8 cellular contexts compared by ENCODE assay signal in the genomic region with DNA sequence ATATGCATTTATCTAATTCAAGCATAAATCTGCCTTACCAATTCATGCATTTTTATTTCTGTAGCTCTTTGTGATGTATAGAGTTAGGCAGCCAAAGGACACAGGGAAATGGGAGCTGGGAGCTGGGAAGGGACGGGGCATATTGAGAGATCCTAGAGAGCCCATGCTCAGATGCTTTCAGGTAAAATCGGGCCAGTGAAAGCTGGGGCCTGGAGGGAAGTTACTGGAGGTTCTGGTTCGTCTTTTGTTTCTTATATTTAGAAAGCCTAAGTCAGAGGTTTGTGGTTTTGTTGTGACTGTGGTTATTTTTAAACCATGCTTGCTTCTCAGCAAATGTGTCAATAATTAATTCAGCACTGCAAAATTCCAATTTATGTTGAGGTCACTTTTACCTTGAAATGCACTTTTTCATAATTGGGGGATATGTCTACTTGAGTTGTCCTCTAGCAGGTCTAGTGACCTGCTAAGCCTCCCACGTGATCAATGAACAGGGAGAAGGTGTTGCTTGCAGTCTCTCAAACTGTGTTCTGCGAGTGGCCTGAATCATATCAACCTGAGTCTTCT. TPM values are rescaled to one million over a fixed set of nuclear protein-coding genes. Genes with fewer than 3 reads are reported as not detected.
DNase-seq lines count a peak whose midpoint lies in the region; ATAC-seq and TF ChIP-seq lines count a peak whose summit lies in the region.

No MANE protein-coding gene starts in this region.

- no peak overlapping the region for H3K27ac ChIP-seq in OCI-LY7 (ENCODE audit: low read depth, low read length, poor library complexity, severe bottlenecking)
- H3K27ac ChIP-seq in epithelial cell of prostate: peak overlapping the region; percentile 29
- H3K27ac ChIP-seq in psoas muscle: peak overlapping the region; percentile 54

- no peaks in the 10 kb centered on the region for H3K27me3 ChIP-seq in psoas muscle (ENCODE audit: insufficient read depth in 3 of 3, low read length in 2 of 3)

- CTCF ChIA-PET in activated naive CD4-positive, alpha-beta T cell treated with anti-CD3 and anti-CD28 coated beads, Interleukin-2, amount 10 ng/mL, durations not matched to agents 7 days and 5 days (lab: Charles Lee): interaction anchor here (0.9 to 1.1 kb wide), 2 partner anchors 31 to 307 kb away, joined by 3 to 4 read pairs; a partner anchor contains a TSS
- CTCF ChIA-PET in OCI-LY7 (lab: Charles Lee; ENCODE audit: unreplicated experiment): no interaction called here

- peak overlapping the region; percentile 47 for H3K27ac Mint-ChIP-seq in activated naive CD4-positive, alpha-beta T cell treated with anti-CD3 and anti-CD28 coated beads, Interleukin-2, amount 10 ng/mL, durations not matched to agents 7 days and 5 days

- H3K79me2 ChIP-seq in OCI-LY7 (ENCODE audit: insufficient read depth, low read depth, low read length): no peaks in the 10 kb centered on the region

- H3K4me1 ChIP-seq in OCI-LY7 (ENCODE audit: insufficient read depth, low read length, poor library complexity, severe bottlenecking) (peaks cover 24% of the 10 kb centered on the region), psoas muscle (peaks cover 62% of the 10 kb centered on the region)

- H3K4me3 ChIP-seq in OCI-LY7 (ENCODE audit: low read depth, low read length, poor library complexity, severe bottlenecking): peak overlapping the region; percentile 60
- peak overlapping the region; percentile 60 for H3K4me3 ChIP-seq in psoas muscle

- H3K36me3 ChIP-seq in OCI-LY7 (ENCODE audit: insufficient read depth, low read length) (no peaks in the 10 kb centered on the region), psoas muscle (ENCODE audit: insufficient read depth in 1 of 2, low read depth in 1 of 2) (no peaks in the 10 kb centered on the region)

- H4K20me1 ChIP-seq in OCI-LY7 (ENCODE audit: insufficient read depth, low read length): no peaks in the 10 kb centered on the region

- no peaks in the 10 kb centered on the region for H3K9me3 ChIP-seq in OCI-LY7 (ENCODE audit: low read length)
- H3K9me3 ChIP-seq in psoas muscle: no peaks in the 10 kb centered on the region

- peak overlapping the region; percentile 66 for H3K4me2 ChIP-seq in OCI-LY7 (ENCODE audit: low read length)

- BruUV-seq in OCI-LY7 (replicated peaks; lab: Mats Ljungman, UMichigan): no TSS peak

- WGBS in psoas muscle, 3 donors: 23 to 40% (median 23%) methylated on average over 5 of the region's 5 CpGs

- H3K4me1 Mint-ChIP-seq in activated naive CD4-positive, alpha-beta T cell treated with anti-CD3 and anti-CD28 coated beads, Interleukin-2, amount 10 ng/mL, durations not matched to agents 7 days and 5 days: peaks cover 78% of the 10 kb centered on the region

- H2AFZ ChIP-seq in OCI-LY7 (ENCODE audit: low read length): peak overlapping the region; percentile 89

- H3K27me3 Mint-ChIP-seq in activated naive CD4-positive, alpha-beta T cell treated with anti-CD3 and anti-CD28 coated beads, Interleukin-2, amount 10 ng/mL, durations not matched to agents 7 days and 5 days: peaks cover 61% of the 10 kb centered on the region

- peaks cover 3% of the 10 kb centered on the region for H3K36me3 Mint-ChIP-seq in activated naive CD4-positive, alpha-beta T cell treated with anti-CD3 and anti-CD28 coated beads, Interleukin-2, amount 10 ng/mL, durations not matched to agents 7 days and 5 days

- intact Hi-C loops in OCI-LY7 (cut with micrococcal nuclease; ENCODE audit: unreplicated experiment) (no loop called here), psoas muscle (cut with DNase I) (loop anchor here in 1 of 2 donors (1.0 kb wide), 1 partner anchor 50 kb away; no protein-coding TSS in a partner anchor)

- no peaks in the 10 kb centered on the region for H3K9me3 Mint-ChIP-seq in activated naive CD4-positive, alpha-beta T cell treated with anti-CD3 and anti-CD28 coated beads, Interleukin-2, amount 10 ng/mL, durations not matched to agents 7 days and 5 days

- ATAC-seq in psoas muscle: no peak
- no peak for ATAC-seq in HG03139 (IDR thresholded peaks at IDR 0.05; ENCODE audit: unreplicated experiment)

- H3K4me3 Mint-ChIP-seq in activated naive CD4-positive, alpha-beta T cell treated with anti-CD3 and anti-CD28 coated beads, Interleukin-2, amount 10 ng/mL, durations not matched to agents 7 days and 5 days: peak overlapping the region; percentile 57

- POLR2A ChIA-PET in OCI-LY7 (lab: Charles Lee): interaction anchor here (0.9 to 1.2 kb wide), 2 partner anchors 77 to 81 kb away, joined by 3 to 4 read pairs; a partner anchor contains a TSS

- TF ChIP-seq CTCF in OCI-LY7 (conservative IDR thresholded peaks at IDR 0.05; ENCODE audit: low read length) (no peak), psoas muscle (IDR thresholded peaks at IDR 0.05) (no peak)

- no peaks in the 10 kb centered on the region for H3K9me2 ChIP-seq in OCI-LY7 (ENCODE audit: insufficient read depth, low read length)

- DNase-seq in activated naive CD4-positive, alpha-beta T cell treated with anti-CD3 and anti-CD28 coated beads, Interleukin-2, amount 10 ng/mL, durations not matched to agents 7 days and 5 days: no peak
- no peak for DNase-seq in activated naive CD4-positive, alpha-beta T cell treated with Interleukin-2 at 50 U/mL for 16 hours
- peak; percentile 16 for DNase-seq in OCI-LY7 (ENCODE audit: low spot score)
- no peak for DNase-seq in epithelial cell of prostate (ENCODE audit: low read depth, low spot score)
- no peak for DNase-seq in psoas muscle
- no peak for DNase-seq in retina
- DNase-seq in AG20443 (ENCODE audit: low spot score): no peak

RNA-seq across cellular contexts. Expression of a gene that starts 5.0 kb away (rescaled TPM):
- 0.26 and 0.35 TPM in 2 replicates for total RNA-seq in OCI-LY7 (2014; rRNA removed; shearing (Covaris generic))
- total RNA-seq in OCI-LY7 (2022) (0.17 and 0.39 TPM in 2 replicates), psoas muscle (1 to 10 TPM; 2.7 to 7.1 (median 5.5) TPM)
- polyA plus RNA-seq in psoas muscle: 1 to 10 TPM; 2.0 to 4.6 (median 2.6) TPM

RNA-seq across cellular contexts. Expression of a gene that starts 31.0 kb away (rescaled TPM):
- 0.26 and 0.57 TPM in 2 replicates for total RNA-seq in OCI-LY7 (2014; rRNA removed; shearing (Covaris generic))
- total RNA-seq in OCI-LY7 (2022) (0.37 and 0.72 TPM in 2 replicates), psoas muscle (1 to 10 TPM; 1.2 to 4.2 (median 1.6) TPM)
- polyA plus RNA-seq in psoas muscle: 1 to 10 TPM; 1.2 to 1.4 (median 1.3) TPM

RNA-seq across cellular contexts. Expression of a gene that starts 45.1 kb away (rescaled TPM):
- total RNA-seq in OCI-LY7 (2014; rRNA removed; shearing (Covaris generic)): not detected in 2 replicates
- not detected in 2 replicates for total RNA-seq in OCI-LY7 (2022)
- total RNA-seq in psoas muscle: 1 to 10 TPM in 1 of 4 donors, not detected in 3; 1.4 TPM
- polyA plus RNA-seq in psoas muscle: not detected

RNA-seq across cellular contexts. Expression of a gene that starts 59.6 kb away (rescaled TPM):
- not detected in 2 replicates for total RNA-seq in OCI-LY7 (2014; rRNA removed; shearing (Covaris generic))
- total RNA-seq in OCI-LY7 (2022) (not detected in 2 replicates), psoas muscle (10 to 100 TPM in 1 of 4 donors, 1 to 10 TPM in 3; 1.6 to 22.5 (median 4.3) TPM)
- 1 to 10 TPM; 1.8 to 4.2 (median 2.7) TPM for polyA plus RNA-seq in psoas muscle
